24 cellular contexts compared by ENCODE assay signal in the genomic region with DNA sequence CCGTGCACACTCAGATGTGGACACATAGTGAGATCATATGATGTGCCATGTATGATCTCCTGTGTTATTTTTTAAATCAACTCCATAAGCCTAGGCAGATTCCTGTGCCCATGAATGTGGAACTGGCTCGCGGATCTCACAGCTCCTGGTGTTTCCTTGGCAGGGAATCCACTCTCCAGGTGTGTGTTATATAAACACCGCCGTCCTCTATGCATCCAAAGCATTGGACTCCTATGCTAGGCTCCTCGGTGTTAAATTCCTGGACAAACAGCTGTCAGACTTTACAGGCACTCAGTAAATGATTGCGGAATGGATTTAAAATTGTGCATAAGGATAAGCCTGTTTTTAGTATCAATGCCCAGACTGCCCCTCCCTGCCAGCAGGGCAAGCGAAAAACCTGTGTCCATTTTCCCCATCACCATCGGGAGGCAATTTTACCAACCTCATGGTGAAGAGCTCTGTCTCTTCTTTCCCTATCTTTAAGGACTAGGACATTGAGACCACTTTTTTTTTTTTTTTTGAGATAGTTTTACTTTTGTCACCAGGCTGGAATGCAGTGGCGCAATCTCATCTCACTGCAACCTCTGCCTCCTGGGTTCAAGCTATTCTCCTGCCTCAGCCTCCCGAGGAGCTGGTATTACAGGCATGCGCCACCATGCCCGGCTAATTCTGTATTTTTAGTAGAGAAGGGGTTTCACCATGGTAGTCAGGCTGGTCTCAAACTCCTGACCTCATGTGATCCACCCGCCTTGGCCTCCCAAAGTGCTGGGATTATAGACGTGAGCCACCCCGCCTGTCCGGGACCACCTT. TPM values are rescaled to one million over a fixed set of nuclear protein-coding genes. Genes with fewer than 3 reads are reported as not detected.
DNase-seq lines count a peak whose midpoint lies in the region; ATAC-seq and TF ChIP-seq lines count a peak whose summit lies in the region.
"Had no signal": no experiment of that assay in that cellular context is flagged by ENCODE, and none has a peak within 500 bp of the region (broad histone marks: within the 10 kb centered on the region; RNA-seq: fewer than 3 reads in every experiment).

No MANE protein-coding gene starts in this region.

- H3K4me1 ChIP-seq in IMR-90 (ENCODE audit: control insufficient read depth, insufficient read depth, low read length), result peaks cover 4% of the 10 kb centered on the region; the same call in 1 of the 2 replicates
- H3K4me1 ChIP-seq: parathyroid adenoma, sigmoid colon, suprapubic skin had no signal

- no peak overlapping the region for H3K23ac ChIP-seq in IMR-90 (ENCODE audit: low read depth, low read length)

- H3K79me1 ChIP-seq in IMR-90 (ENCODE audit: low read depth in 1 of 2, low read length in 2 of 2), result no peaks in the 10 kb centered on the region

- no peak overlapping the region; the same call in 1 of the 2 replicates for H2BK20ac ChIP-seq in IMR-90 (ENCODE audit: low read depth, low read length)

- no peak overlapping the region for H2BK15ac ChIP-seq in IMR-90 (ENCODE audit: low read depth, low read length)

- no peak overlapping the region for H3K56ac ChIP-seq in IMR-90 (ENCODE audit: extremely low read depth, insufficient read depth, low read length)

- ATAC-seq in IMR-90 (ENCODE audit: low read depth) (peak; percentile 33), GM21786 (IDR thresholded peaks at IDR 0.05; ENCODE audit: unreplicated experiment) (no peak)
- ATAC-seq: natural killer cell; stimulated activated effector memory CD8-positive, alpha-beta T cell treated with anti-CD3 and anti-CD28 coated beads, Interleukin-12 subunit alpha, Interleukin-12 subunit beta, amount 100 ng/mL, for 72 hours had no signal

- CTCF ChIA-PET in IMR-90 (lab: Yijun Ruan, JAX), result interaction anchor here (0.9 kb wide), 1 partner anchor 33 kb away, joined by 4 read pairs; no protein-coding TSS in a partner anchor

- H3K9ac ChIP-seq in IMR-90 (ENCODE audit: low read depth, low read length), result no peak overlapping the region
- H3K9ac ChIP-seq: parathyroid adenoma had no signal

- no peak overlapping the region for H3K4me3 ChIP-seq in IMR-90 (ENCODE audit: insufficient read depth, low read depth, low read length)
- H3K4me3 ChIP-seq: sigmoid colon, suprapubic skin had no signal

- H3K4ac ChIP-seq in IMR-90 (ENCODE audit: low read depth, low read length), result no peak overlapping the region

- no TSS peak for BruUV-seq in IMR-90 (replicated peaks; lab: Mats Ljungman, UMichigan)

- TF ChIP-seq CTCF in IMR-90 (conservative IDR thresholded peaks at IDR 0.05; ENCODE audit: low read depth, low read length), result no peak

- H4K20me1 ChIP-seq in IMR-90 (ENCODE audit: insufficient read depth, low read length), result no peaks in the 10 kb centered on the region

- intact Hi-C loops in IMR-90 (cut with micrococcal nuclease), result no loop called here

- H3K4me2 ChIP-seq in IMR-90 (ENCODE audit: low read depth, low read length), result no peak overlapping the region

- peaks cover 4% of the 10 kb centered on the region; the same call in 1 of the 2 replicates for H3K9me1 ChIP-seq in IMR-90 (ENCODE audit: insufficient read depth, low read length)

- no peak overlapping the region; the same call in 1 of the 2 replicates for H2AK5ac ChIP-seq in IMR-90 (ENCODE audit: low read depth, low read length)

- POLR2A ChIA-PET in IMR-90 (lab: Charles Lee; ENCODE audit: unreplicated experiment), result interaction anchor here (0.6 kb wide), 1 partner anchor 14 kb away, joined by 7 read pairs; no protein-coding TSS in a partner anchor

- no peak overlapping the region for H2AK9ac ChIP-seq in IMR-90 (replicated peaks; ENCODE audit: low read depth, low read length, poor library complexity)

- no peak for TF ChIP-seq POLR2A in IMR-90 (IDR thresholded peaks at IDR 0.05; ENCODE audit: low read depth, low read length)

- peaks cover 13% of the 10 kb centered on the region; the same call in 1 of the 2 replicates for H3K27me3 ChIP-seq in IMR-90 (ENCODE audit: control insufficient read depth, insufficient read depth, low read length)
- H3K27me3 ChIP-seq: sigmoid colon, suprapubic skin had no signal

- 0 out of 4 replicates have a peak overlapping the region, but pooled peaks of 1 of the 2 experiments have one; percentile 53 for H4K8ac ChIP-seq in IMR-90 (ENCODE audit: low read depth in 2 of 2, low read length in 2 of 2)

- no peaks in the 10 kb centered on the region for H3K36me3 ChIP-seq in IMR-90 (ENCODE audit: control insufficient read depth, insufficient read depth, low read length)
- H3K36me3 ChIP-seq: sigmoid colon, suprapubic skin had no signal

- H4K91ac ChIP-seq in IMR-90 (ENCODE audit: insufficient read depth, low read depth, low read length), result no peak overlapping the region; the same call in 1 of the 2 replicates

- no peak overlapping the region for H2BK5ac ChIP-seq in IMR-90 (ENCODE audit: low read depth, low read length, poor library complexity, severe bottlenecking)

- dilution Hi-C loops in IMR-90 (cut with HindIII; ENCODE audit: low sequenced_read_pairs, unreplicated experiment), result no loop called here

- H3K18ac ChIP-seq in IMR-90 (ENCODE audit: low read depth, low read length), result no peak overlapping the region

- H4K5ac ChIP-seq in IMR-90 (ENCODE audit: low read depth, low read length), result no peak overlapping the region

- in situ Hi-C loops in IMR-90 (cut with MboI; ENCODE audit: low sequenced_read_pairs), result no loop called here

- H2BK120ac ChIP-seq in IMR-90 (ENCODE audit: low read depth, low read length), result no peak overlapping the region; the same call in 1 of the 2 replicates

- no peak overlapping the region for H3K27ac ChIP-seq in IMR-90 (ENCODE audit: insufficient read depth, low read length)
- H3K27ac ChIP-seq: parathyroid adenoma, sigmoid colon, suprapubic skin had no signal

- 57% methylated on average over 2 of the region's 17 CpGs; no CpG with 5 or more reads in 1 of the 2 experiments for WGBS in IMR-90 (ENCODE audit: extremely low coverage in 2 of 2, insufficient read length in 1 of 2), 2 experiments

- peaks cover under 1% of the 10 kb centered on the region for H3K9me3 ChIP-seq in IMR-90 (ENCODE audit: control insufficient read depth, insufficient read depth, low read length)
- H3K9me3 ChIP-seq: sigmoid colon, suprapubic skin had no signal

- no peak for TF ChIP-seq RAD21 in IMR-90 (IDR thresholded peaks at IDR 0.05; ENCODE audit: low read length)

- no peak overlapping the region for H3K14ac ChIP-seq in IMR-90 (replicated peaks; ENCODE audit: low read depth, low read length)

- peak; percentile 39 for DNase-seq in AG20443 (ENCODE audit: low spot score)
- no peak for DNase-seq in IMR-90
- peak; percentile 56 for DNase-seq in cerebellar cortex (ENCODE audit: low spot score)
- DNase-seq in mesenteric fat pad (ENCODE audit: low spot score), result peak; percentile 41
- DNase-seq in 8988T, result no peak
- DNase-seq in stimulated activated CD4-positive, alpha-beta T cell treated with anti-CD3 and anti-CD28 coated beads, Interleukin-2, amount 100 ng/mL, for 24 hours, result no peak
- DNase-seq in NCI-H69 (lab: John Stamatoyannopoulos, UW), result no peak
- DNase-seq: activated CD4-positive, alpha-beta memory T cell treated with anti-CD3 and anti-CD28 coated beads, Interleukin-2, amount 10 ng/mL, durations not matched to agents 7 days and 5 days; activated CD4-positive, CD25-positive, alpha-beta regulatory T cell; activated gamma-delta T cell; activated T-cell treated with anti-CD3 and anti-CD28 coated beads for 4 hours; foreskin melanocyte; hippocampal formation; KG1; natural killer cell; NCI-H2029; NCI-H446 treated with DMSO at 0.1 percent for 48 hours; sigmoid colon had no signal

- no peak overlapping the region for H2AFZ ChIP-seq in IMR-90 (replicated peaks; ENCODE audit: low read length, poor library complexity)
- H2AFZ ChIP-seq: parathyroid adenoma had no signal

TF ChIP-seq in IMR-90, 13 proteins besides CTCF, POLR2A, EP300 and RAD21:
- TF ChIP-seq ELK1 (IDR thresholded peaks at IDR 0.05; ENCODE audit: borderline replicate concordance, low read depth, low read length), result no peak
- TF ChIP-seq NFE2L2 (IDR thresholded peaks at IDR 0.05; ENCODE audit: low read depth, low read length), result no peak
- peak; percentile 74; the same call in 1 of the 2 replicates for TF ChIP-seq CEBPB (IDR thresholded peaks at IDR 0.05; ENCODE audit: low read depth, low read length)
- TF ChIP-seq USF2 (IDR thresholded peaks at IDR 0.05; ENCODE audit: low read depth, low read length), result no peak
- TF ChIP-seq RCOR1 (IDR thresholded peaks at IDR 0.05; ENCODE audit: insufficient replicate concordance, low read length), result no peak
- no peak for TF ChIP-seq FOS (IDR thresholded peaks at IDR 0.05; ENCODE audit: low read depth, low read length)
TF ChIP-seq in IMR-90: peak in this region for 1.

RNA-seq across cellular contexts. Expression of gene GPR78, which starts 23.6 kb away (rescaled TPM):
- under 0.01 TPM in 2 replicates for total RNA-seq in IMR-90 (2012; rRNA removed)
- polyA plus RNA-seq in IMR-90 (2012; rRNA removed), result 0.07 and 0.10 TPM in 2 replicates
- 0.03 and 0.05 TPM in 2 replicates for polyA plus RNA-seq in IMR-90 (2012; cell fraction: cytosol; rRNA removed)
- 1.3 and 1.7 TPM in 2 replicates for polyA plus RNA-seq in IMR-90 (2012; cell fraction: nucleus; rRNA removed; ENCODE audit: low replicate concordance)
- total RNA-seq in mesenteric fat pad, result not detected
- total RNA-seq: dermis microvascular lymphatic vessel endothelial cell, natural killer cell, RPMI7951, suprapubic skin had no signal

RNA-seq across cellular contexts. Expression of gene CPZ, which starts 36.0 kb away (rescaled TPM):
- 0.56 and 0.90 TPM in 2 replicates for total RNA-seq in IMR-90 (2012; rRNA removed)
- polyA plus RNA-seq in IMR-90 (2012; rRNA removed), result 8.2 and 10.3 TPM in 2 replicates
- 4.7 and 16.0 TPM in 2 replicates for polyA plus RNA-seq in IMR-90 (2012; cell fraction: cytosol; rRNA removed)
- polyA plus RNA-seq in IMR-90 (2012; cell fraction: nucleus; rRNA removed; ENCODE audit: low replicate concordance), result 34.2 and 49.3 TPM in 2 replicates
- 9.7 TPM for total RNA-seq in mesenteric fat pad
- total RNA-seq: dermis microvascular lymphatic vessel endothelial cell, natural killer cell had no signal

Comparison
In these comparisons a context has a peak if more than half of its experiments do, and no peak if none do; other contexts are left out.
1. DNase-seq: peak in AG20443 (single experiment), cerebellar cortex (single experiment) and mesenteric fat pad (single experiment); none in IMR-90 (single experiment), 8988T (single experiment), stimulated activated CD4-positive, alpha-beta T cell treated with anti-CD3 and anti-CD28 coated beads, Interleukin-2, amount 100 ng/mL, for 24 hours (0 of 2) and NCI-H69 (single experiment).